Comparison of ENCODE assay signal across 7 cellular contexts in genomic region chr2:197163755-197164753, GRCh38.
DNase-seq lines count a peak whose midpoint lies in the region; ATAC-seq and TF ChIP-seq lines count a peak whose summit lies in the region.

No MANE protein-coding gene starts in this region.

- no peak for DNase-seq in T-cell
- peak in 4 of 10 donors; percentile 23 to 63 (median 42) for DNase-seq in dorsolateral prefrontal cortex
- DNase-seq in left lung, result peak in 1 of 2 donors; percentile 76
- no peak for DNase-seq in KG1 (lab: John Stamatoyannopoulos, UW)
- DNase-seq in HT-29 (ENCODE audit: low spot score), result no peak
- DNase-seq in islet precursor cell, result no peak

- POLR2A ChIA-PET in T-cell (lab: Charles Lee), result interaction anchor here (0.6 kb wide), 2 partner anchors 17 to 37 kb away, joined by 3 to 10 read pairs; no protein-coding TSS in a partner anchor

- TF ChIP-seq CTCF in dorsolateral prefrontal cortex (IDR thresholded peaks at IDR 0.05 in 54 of 56, conservative IDR thresholded peaks at IDR 0.05 in 2 of 56; ENCODE audit: low read depth in 1 of 56, partially characterized antibody in 56 of 56) (peak in 3 of 56 donors; percentile 7 to 21 (median 8)), left lung (IDR thresholded peaks at IDR 0.05) (no peak)

- H3K27me3 ChIP-seq in dorsolateral prefrontal cortex (no peaks in the 10 kb centered on the region), left lung (no peaks in the 10 kb centered on the region)

- peak overlapping the region; percentile 41 to 77 (median 61) for H3K4me3 ChIP-seq in dorsolateral prefrontal cortex
- H3K4me3 ChIP-seq in left lung, result peak overlapping the region in 1 of 2 donors; percentile 19

- no peaks in the 10 kb centered on the region for H3K9me3 Mint-ChIP-seq in T-cell
- H3K9me3 Mint-ChIP-seq in stimulated activated memory B cell treated with anti-CD40 and anti-IgM and Interleukin-4, amounts not matched to agents 10 μg/mL and 1 μg/mL and 100 μg/mL, for 72 hours, result no peaks in the 10 kb centered on the region

- H3K27ac Mint-ChIP-seq in T-cell, result peak overlapping the region; percentile 83 to 90
- H3K27ac Mint-ChIP-seq in stimulated activated memory B cell treated with anti-CD40 and anti-IgM and Interleukin-4, amounts not matched to agents 10 μg/mL and 1 μg/mL and 100 μg/mL, for 72 hours, result peak overlapping the region; percentile 96

- no peaks in the 10 kb centered on the region for H3K27me3 Mint-ChIP-seq in T-cell
- no peaks in the 10 kb centered on the region for H3K27me3 Mint-ChIP-seq in stimulated activated memory B cell treated with anti-CD40 and anti-IgM and Interleukin-4, amounts not matched to agents 10 μg/mL and 1 μg/mL and 100 μg/mL, for 72 hours

- no peaks in the 10 kb centered on the region for H3K9me3 ChIP-seq in left lung

- peak overlapping the region in 46 of 59 donors; percentile 1 to 86 (median 48) for H3K27ac ChIP-seq in dorsolateral prefrontal cortex
- no peak overlapping the region for H3K27ac ChIP-seq in left lung

- H3K4me1 ChIP-seq in left lung, result peaks cover 10 to 43% of the 10 kb centered on the region in 2 donors

- CTCF ChIA-PET in T-cell (lab: Charles Lee), result no interaction called here

- H3K36me3 Mint-ChIP-seq in T-cell, result peaks cover 14% of the 10 kb centered on the region
- peaks cover 21% of the 10 kb centered on the region for H3K36me3 Mint-ChIP-seq in stimulated activated memory B cell treated with anti-CD40 and anti-IgM and Interleukin-4, amounts not matched to agents 10 μg/mL and 1 μg/mL and 100 μg/mL, for 72 hours

- intact Hi-C loops in dorsolateral prefrontal cortex (cut with DNase I) (loop anchor here (5.0 to 10.0 kb wide), 3 partner anchors 49 to 149 kb away; no protein-coding TSS in a partner anchor), left lung (cut with DNase I) (no loop called here)

- peak overlapping the region in 1 of 3 donors; percentile 41 for H3K4me3 Mint-ChIP-seq in T-cell
- H3K4me3 Mint-ChIP-seq in stimulated activated memory B cell treated with anti-CD40 and anti-IgM and Interleukin-4, amounts not matched to agents 10 μg/mL and 1 μg/mL and 100 μg/mL, for 72 hours, result no peak overlapping the region

- H3K4me1 Mint-ChIP-seq in T-cell, result peaks cover 83 to 93% (median 89%) of the 10 kb centered on the region in 3 donors
- peaks cover 70% of the 10 kb centered on the region for H3K4me1 Mint-ChIP-seq in stimulated activated memory B cell treated with anti-CD40 and anti-IgM and Interleukin-4, amounts not matched to agents 10 μg/mL and 1 μg/mL and 100 μg/mL, for 72 hours

- ATAC-seq in T-cell (replicated peaks in 1 of 4), result no peak
- ATAC-seq in left lung, result peak; percentile 17
- ATAC-seq in stimulated activated memory B cell treated with anti-CD40 and anti-IgM and Interleukin-4, amounts not matched to agents 10 μg/mL and 1 μg/mL and 100 μg/mL, for 72 hours, result peak; percentile 18

- H3K36me3 ChIP-seq in left lung, result no peaks in the 10 kb centered on the region

Comparison
In these comparisons a context has a peak if more than half of its experiments do, and no peak if none do; other contexts are left out.
1. ATAC-seq: peak in left lung (single experiment) and stimulated activated memory B cell treated with anti-CD40 and anti-IgM and Interleukin-4, amounts not matched to agents 10 μg/mL and 1 μg/mL and 100 μg/mL, for 72 hours (single experiment); none in T-cell (0 of 4).
2. H3K27ac ChIP-seq: peak in dorsolateral prefrontal cortex (46 of 59); none in left lung (0 of 2).
3. intact Hi-C loops: an anchor here in dorsolateral prefrontal cortex (5.0 to 10.0 kb wide); none called in left lung.